ENCODE assay signal across 21 cellular contexts in the genomic region with DNA sequence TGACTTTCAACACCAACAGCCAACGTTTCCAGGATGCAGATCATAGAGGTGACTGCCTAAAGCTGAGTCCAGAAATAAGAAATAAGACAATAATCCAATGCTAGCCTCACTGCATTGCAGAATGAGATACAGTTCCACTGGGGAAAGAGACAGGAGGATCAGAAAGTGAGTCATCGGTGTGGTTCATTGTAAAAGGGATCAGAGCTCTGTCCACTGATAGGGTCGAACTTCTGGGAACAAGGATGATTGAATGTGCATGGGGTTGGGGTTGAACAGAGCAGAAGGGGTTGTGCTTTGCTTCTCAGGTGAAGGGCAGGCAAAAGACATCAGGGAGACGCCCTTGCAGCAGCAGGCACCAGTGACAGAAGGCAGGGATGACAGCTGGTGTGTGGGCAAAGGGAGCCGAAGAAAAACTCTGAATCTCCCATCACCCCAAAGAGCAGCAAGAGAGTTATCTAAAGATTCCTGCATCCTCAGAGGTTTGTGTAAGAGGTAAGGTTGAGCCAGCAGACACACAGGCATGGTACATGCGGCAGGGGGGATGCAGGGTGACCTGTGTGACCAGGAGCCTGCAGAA. TPM values are rescaled to one million over a fixed set of nuclear protein-coding genes. Genes with fewer than 3 reads are reported as not detected.
DNase-seq lines count a peak whose midpoint lies in the region.
"Had no signal": no experiment of that assay in that cellular context is flagged by ENCODE, and none has a peak within 500 bp of the region (broad histone marks: within the 10 kb centered on the region; RNA-seq: fewer than 3 reads in every experiment).

No MANE protein-coding gene starts in this region.

- H3K27ac ChIP-seq in ectodermal cell (ENCODE audit: insufficient read depth, low read depth, low read length, poor library complexity, severe bottlenecking) = peak overlapping the region; percentile 82
- H3K27ac ChIP-seq: neutrophil, suprapubic skin had no signal

- H3K27me3 ChIP-seq in ectodermal cell (ENCODE audit: control insufficient read depth, insufficient read depth, low read length, poor library complexity, severe bottlenecking) = no peaks in the 10 kb centered on the region

- peak; percentile 77 for DNase-seq in NCI-H2171 treated with DMSO at 0.1 percent for 48 hours (lab: John Stamatoyannopoulos, UW)
- DNase-seq in renal cortical epithelial cell (ENCODE audit: low read depth) = peak; percentile 31
- no peak for DNase-seq in globus pallidus (ENCODE audit: low spot score)
- DNase-seq in NCI-H226 = no peak
- DNase-seq: activated CD4-positive, alpha-beta T cell treated with anti-CD3 and anti-CD28 coated beads for 4 hours; activated CD8-positive, alpha-beta memory T cell treated with anti-CD3 and anti-CD28 coated beads, Interleukin-2, amount 50 U/mL, for 4 hours; activated gamma-delta T cell treated with Interleukin-2 at 50 U/mL for 16 hours; AML-193; Caco-2; EL; KBM-7; left cardiac atrium; NCI-H1048; NCI-H2081; NCI-H524; SW 1271 had no signal

- H3K9me3 ChIP-seq in ectodermal cell (ENCODE audit: control insufficient read depth, low read length) = no peaks in the 10 kb centered on the region
- H3K9me3 ChIP-seq: Caco-2, neutrophil had no signal

- no peak overlapping the region for H3K4me3 ChIP-seq in ectodermal cell (ENCODE audit: insufficient read depth, low read depth, low read length)
- H3K4me3 ChIP-seq: suprapubic skin had no signal

- peaks cover 14% of the 10 kb centered on the region for H3K4me1 ChIP-seq in ectodermal cell (ENCODE audit: control insufficient read depth, insufficient read depth, low read length)
- H3K4me1 ChIP-seq: Caco-2 had no signal

- H3K36me3 ChIP-seq in ectodermal cell (ENCODE audit: control insufficient read depth, insufficient read depth, low read length) = no peaks in the 10 kb centered on the region
- H3K36me3 ChIP-seq: neutrophil, suprapubic skin had no signal

- WGBS in ectodermal cell, 2 experiments = 79 to 82% methylated on average over 6 of the region's 6 CpGs

RNA-seq across cellular contexts. Expression of a gene that starts 16.4 kb away (rescaled TPM):
- 1.6 TPM for polyA plus RNA-seq in ectodermal cell (2013, experiment 1 of 4)
- 0.46 TPM for polyA plus RNA-seq in ectodermal cell (2013, experiment 2 of 4)
- polyA plus RNA-seq in ectodermal cell (2013, experiment 3 of 4) = 0.64 TPM
- polyA plus RNA-seq in ectodermal cell (2013, experiment 4 of 4) = 0.53 TPM
- not detected in 2 replicates for total RNA-seq in renal cortical epithelial cell
- total RNA-seq: Caco-2, chondrocyte, frontal cortex had no signal

RNA-seq across cellular contexts. Expression of a gene that starts 19.7 kb away (rescaled TPM):
- polyA plus RNA-seq in ectodermal cell (2013, experiment 1 of 4) = 0.59 TPM
- polyA plus RNA-seq in ectodermal cell (2013, experiment 2 of 4) = 0.14 TPM
- polyA plus RNA-seq in ectodermal cell (2013, experiment 3 of 4) = 0.64 TPM
- polyA plus RNA-seq in ectodermal cell (2013, experiment 4 of 4) = 0.41 TPM
- not detected in 2 replicates for total RNA-seq in renal cortical epithelial cell
- total RNA-seq: frontal cortex had no signal

RNA-seq across cellular contexts. Expression of a gene that starts 27.8 kb away (rescaled TPM):
- polyA plus RNA-seq in ectodermal cell (2013, experiment 1 of 4) = 5.3 TPM
- polyA plus RNA-seq in ectodermal cell (2013, experiment 2 of 4) = 4.7 TPM
- polyA plus RNA-seq in ectodermal cell (2013, experiment 3 of 4) = 2.6 TPM
- 2.9 TPM for polyA plus RNA-seq in ectodermal cell (2013, experiment 4 of 4)
- total RNA-seq in renal cortical epithelial cell = 0.99 and 1.0 TPM in 2 replicates

RNA-seq across cellular contexts. Expression of a gene that starts 40.8 kb away (rescaled TPM):
- 6.3 TPM for polyA plus RNA-seq in ectodermal cell (2013, experiment 1 of 4)
- polyA plus RNA-seq in ectodermal cell (2013, experiment 2 of 4) = 2.7 TPM
- 2.5 TPM for polyA plus RNA-seq in ectodermal cell (2013, experiment 3 of 4)
- polyA plus RNA-seq in ectodermal cell (2013, experiment 4 of 4) = 2.6 TPM
- under 0.01 and 0.05 TPM in 2 replicates for total RNA-seq in renal cortical epithelial cell
- total RNA-seq: Caco-2, chondrocyte had no signal

RNA-seq across cellular contexts. Expression of a gene that starts 51.0 kb away (rescaled TPM):
- polyA plus RNA-seq in ectodermal cell (2013, experiment 1 of 4) = not detected
- not detected for polyA plus RNA-seq in ectodermal cell (2013, experiment 2 of 4)
- 0.21 TPM for polyA plus RNA-seq in ectodermal cell (2013, experiment 3 of 4)
- polyA plus RNA-seq in ectodermal cell (2013, experiment 4 of 4) = 0.32 TPM
- not detected in 2 replicates for total RNA-seq in renal cortical epithelial cell
- total RNA-seq: chondrocyte, frontal cortex had no signal

Comparison
In these comparisons a context has a peak if more than half of its experiments do, and no peak if none do; other contexts are left out.
1. DNase-seq: peak in NCI-H2171 treated with DMSO at 0.1 percent for 48 hours (single experiment) and renal cortical epithelial cell (single experiment); none in globus pallidus (single experiment) and NCI-H226 (single experiment).